ENCODE assay signal across 28 cellular contexts in genomic region chr2:23053580-23053979, GRCh38.
"Had no signal": no experiment of that assay in that cellular context is flagged by ENCODE, and none has a peak within 500 bp of the region (broad histone marks: within the 10 kb centered on the region; RNA-seq: fewer than 3 reads in every experiment).

No MANE protein-coding gene starts in this region.

- H3K36me3 ChIP-seq: neural progenitor cell, ovary, right lobe of liver, sigmoid colon, spleen, thoracic aorta, thyroid gland, tibial nerve, upper lobe of left lung, vagina had no signal

- H3K4me2 ChIP-seq: neural progenitor cell, smooth muscle cell had no signal

- H3K4me3 ChIP-seq: neural progenitor cell, ovary, psoas muscle, right lobe of liver, sigmoid colon, skin epidermis, smooth muscle cell, spleen, thoracic aorta, thyroid gland, tibial nerve, upper lobe of left lung, vagina had no signal

- H3K79me2 ChIP-seq: parathyroid adenoma had no signal

- DNase-seq: naive thymus-derived CD4-positive, alpha-beta T cell; natural killer cell; occipital lobe; ovary; posterior cingulate gyrus; psoas muscle; right cardiac atrium; right lobe of liver; sigmoid colon; spleen; stimulated activated CD4-positive, alpha-beta T cell treated with anti-CD3 and anti-CD28 coated beads, Interleukin-12 subunit alpha, Interleukin-12 subunit beta, amount 100 ng/mL, for 4 hours; stimulated activated CD4-positive, alpha-beta T cell treated with anti-CD3 and anti-CD28 coated beads, Interleukin-1b, Interleukin-23, amount 100 ng/mL, for 48 hours; stimulated activated CD4-positive, alpha-beta T cell treated with anti-CD3 and anti-CD28 coated beads, Interleukin-4, amount 100 ng/mL, for 1 hour; stimulated activated CD4-positive, alpha-beta T cell treated with anti-CD3 and anti-CD28 coated beads, Interleukin-4, amount 100 ng/mL, for 4 hours; stimulated activated CD8-positive, alpha-beta memory T cell treated with anti-CD3 and anti-CD28 coated beads, Interleukin-4, amount 100 ng/mL, for 48 hours; stimulated activated naive CD4-positive, alpha-beta T cell; stimulated activated naive CD8-positive, alpha-beta T cell treated with anti-CD3 and anti-CD28 coated beads, Interleukin-15, amount 100 ng/mL, for 72 hours; stimulated activated naive CD8-positive, alpha-beta T cell treated with anti-CD3 and anti-CD28 coated beads, Interleukin-15, Interleukin-2, amounts not matched to agents 100 U/mL and 50 U/mL, for 24 hours; thyroid gland; trophoblast cell; upper lobe of left lung had no signal

- H3K9me3 ChIP-seq: ovary, psoas muscle, right lobe of liver, sigmoid colon, spleen, thoracic aorta, thyroid gland, tibial nerve, upper lobe of left lung, vagina had no signal

- H3K27me3 ChIP-seq: neural progenitor cell, ovary, right lobe of liver, sigmoid colon, spleen, thyroid gland, tibial nerve, upper lobe of left lung, vagina had no signal

- H3K4me1 ChIP-seq: parathyroid adenoma, psoas muscle, right lobe of liver, sigmoid colon, spleen, thyroid gland, tibial nerve, upper lobe of left lung, vagina had no signal

- H3K27ac ChIP-seq: neural progenitor cell, ovary, parathyroid adenoma, psoas muscle, right lobe of liver, sigmoid colon, skin epidermis, spleen, thoracic aorta, thyroid gland, tibial nerve, upper lobe of left lung, vagina had no signal

- H2AFZ ChIP-seq: neural progenitor cell, parathyroid adenoma had no signal

- H3K9ac ChIP-seq: neural progenitor cell, parathyroid adenoma had no signal
